Comparison of ENCODE assay signal across 4 cellular contexts in the genomic region with DNA sequence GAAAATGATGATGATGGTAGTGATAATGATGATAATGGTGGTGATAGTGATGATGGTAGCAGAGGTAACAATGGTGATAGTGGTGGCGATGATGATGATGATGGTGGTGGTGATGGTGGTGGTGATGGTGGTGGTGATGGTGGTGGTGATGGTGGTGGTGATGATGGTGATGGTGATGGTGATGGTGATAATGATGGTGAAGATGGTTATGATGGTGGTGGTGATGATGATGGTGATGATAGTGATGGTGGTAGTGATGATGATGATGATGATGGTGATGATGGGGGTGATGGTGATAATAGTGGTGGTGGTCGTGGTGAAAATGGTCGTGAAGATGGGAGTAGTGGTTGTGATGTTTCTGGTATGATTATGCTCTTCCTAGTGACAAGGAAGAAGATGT.
TF ChIP-seq lines count a peak whose summit lies in the region.

No MANE protein-coding gene starts in this region.

TF ChIP-seq in GM12891, 5 proteins besides CTCF, POLR2A, EP300 and RAD21:
- no peak for TF ChIP-seq POU2F2 (IDR thresholded peaks at IDR 0.05; ENCODE audit: low read depth, low read length)

TF ChIP-seq in HEK293, 187 proteins besides CTCF, POLR2A, EP300 and RAD21:
- TF ChIP-seq, protein P1, sequence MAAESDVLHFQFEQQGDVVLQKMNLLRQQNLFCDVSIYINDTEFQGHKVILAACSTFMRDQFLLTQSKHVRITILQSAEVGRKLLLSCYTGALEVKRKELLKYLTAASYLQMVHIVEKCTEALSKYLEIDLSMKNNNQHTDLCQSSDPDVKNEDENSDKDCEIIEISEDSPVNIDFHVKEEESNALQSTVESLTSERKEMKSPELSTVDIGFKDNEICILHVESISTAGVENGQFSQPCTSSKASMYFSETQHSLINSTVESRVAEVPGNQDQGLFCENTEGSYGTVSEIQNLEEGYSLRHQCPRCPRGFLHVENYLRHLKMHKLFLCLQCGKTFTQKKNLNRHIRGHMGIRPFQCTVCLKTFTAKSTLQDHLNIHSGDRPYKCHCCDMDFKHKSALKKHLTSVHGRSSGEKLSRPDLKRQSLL (tag by site-specific recombination; IDR thresholded peaks at IDR 0.05): no peak
- TF ChIP-seq ZNF155 (tag by site-specific recombination; IDR thresholded peaks at IDR 0.05): no peak
- TF ChIP-seq ZNF202 (tag by site-specific recombination; IDR thresholded peaks at IDR 0.05; ENCODE audit: borderline replicate concordance): no peak
- TF ChIP-seq, protein P2, sequence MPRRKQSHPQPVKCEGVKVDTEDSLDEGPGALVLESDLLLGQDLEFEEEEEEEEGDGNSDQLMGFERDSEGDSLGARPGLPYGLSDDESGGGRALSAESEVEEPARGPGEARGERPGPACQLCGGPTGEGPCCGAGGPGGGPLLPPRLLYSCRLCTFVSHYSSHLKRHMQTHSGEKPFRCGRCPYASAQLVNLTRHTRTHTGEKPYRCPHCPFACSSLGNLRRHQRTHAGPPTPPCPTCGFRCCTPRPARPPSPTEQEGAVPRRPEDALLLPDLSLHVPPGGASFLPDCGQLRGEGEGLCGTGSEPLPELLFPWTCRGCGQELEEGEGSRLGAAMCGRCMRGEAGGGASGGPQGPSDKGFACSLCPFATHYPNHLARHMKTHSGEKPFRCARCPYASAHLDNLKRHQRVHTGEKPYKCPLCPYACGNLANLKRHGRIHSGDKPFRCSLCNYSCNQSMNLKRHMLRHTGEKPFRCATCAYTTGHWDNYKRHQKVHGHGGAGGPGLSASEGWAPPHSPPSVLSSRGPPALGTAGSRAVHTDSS (tag by site-specific recombination; IDR thresholded peaks at IDR 0.05): peak; percentile 82
- no peak for TF ChIP-seq MZF1 (tag by site-specific recombination; IDR thresholded peaks at IDR 0.05; ENCODE audit: borderline replicate concordance)

TF ChIP-seq in IMR-90, 13 proteins besides CTCF, POLR2A, EP300 and RAD21:
- TF ChIP-seq CEBPB (IDR thresholded peaks at IDR 0.05; ENCODE audit: low read depth, low read length) (no peak), FOS (IDR thresholded peaks at IDR 0.05; ENCODE audit: low read depth, low read length) (no peak), CHD1 (IDR thresholded peaks at IDR 0.05; ENCODE audit: low read depth, low read length) (no peak), MXI1 (IDR thresholded peaks at IDR 0.05; ENCODE audit: borderline replicate concordance, low read depth, low read length) (no peak), MAZ (IDR thresholded peaks at IDR 0.05; ENCODE audit: borderline replicate concordance, low read depth, low read length) (no peak), SMC3 (IDR thresholded peaks at IDR 0.05; ENCODE audit: low read depth, low read length) (no peak), BHLHE40 (IDR thresholded peaks at IDR 0.05; ENCODE audit: low read depth, low read length) (no peak), MAFK (IDR thresholded peaks at IDR 0.05; ENCODE audit: low read depth, low read length) (no peak), RFX5 (IDR thresholded peaks at IDR 0.05; ENCODE audit: low read depth, low read length) (no peak)
- TF ChIP-seq, protein P3, sequence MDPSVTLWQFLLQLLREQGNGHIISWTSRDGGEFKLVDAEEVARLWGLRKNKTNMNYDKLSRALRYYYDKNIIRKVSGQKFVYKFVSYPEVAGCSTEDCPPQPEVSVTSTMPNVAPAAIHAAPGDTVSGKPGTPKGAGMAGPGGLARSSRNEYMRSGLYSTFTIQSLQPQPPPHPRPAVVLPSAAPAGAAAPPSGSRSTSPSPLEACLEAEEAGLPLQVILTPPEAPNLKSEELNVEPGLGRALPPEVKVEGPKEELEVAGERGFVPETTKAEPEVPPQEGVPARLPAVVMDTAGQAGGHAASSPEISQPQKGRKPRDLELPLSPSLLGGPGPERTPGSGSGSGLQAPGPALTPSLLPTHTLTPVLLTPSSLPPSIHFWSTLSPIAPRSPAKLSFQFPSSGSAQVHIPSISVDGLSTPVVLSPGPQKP (IDR thresholded peaks at IDR 0.05; ENCODE audit: borderline replicate concordance, low read depth, low read length): no peak

TF ChIP-seq in H1, 55 proteins besides CTCF, POLR2A, EP300 and RAD21:
- TF ChIP-seq, protein P4, sequence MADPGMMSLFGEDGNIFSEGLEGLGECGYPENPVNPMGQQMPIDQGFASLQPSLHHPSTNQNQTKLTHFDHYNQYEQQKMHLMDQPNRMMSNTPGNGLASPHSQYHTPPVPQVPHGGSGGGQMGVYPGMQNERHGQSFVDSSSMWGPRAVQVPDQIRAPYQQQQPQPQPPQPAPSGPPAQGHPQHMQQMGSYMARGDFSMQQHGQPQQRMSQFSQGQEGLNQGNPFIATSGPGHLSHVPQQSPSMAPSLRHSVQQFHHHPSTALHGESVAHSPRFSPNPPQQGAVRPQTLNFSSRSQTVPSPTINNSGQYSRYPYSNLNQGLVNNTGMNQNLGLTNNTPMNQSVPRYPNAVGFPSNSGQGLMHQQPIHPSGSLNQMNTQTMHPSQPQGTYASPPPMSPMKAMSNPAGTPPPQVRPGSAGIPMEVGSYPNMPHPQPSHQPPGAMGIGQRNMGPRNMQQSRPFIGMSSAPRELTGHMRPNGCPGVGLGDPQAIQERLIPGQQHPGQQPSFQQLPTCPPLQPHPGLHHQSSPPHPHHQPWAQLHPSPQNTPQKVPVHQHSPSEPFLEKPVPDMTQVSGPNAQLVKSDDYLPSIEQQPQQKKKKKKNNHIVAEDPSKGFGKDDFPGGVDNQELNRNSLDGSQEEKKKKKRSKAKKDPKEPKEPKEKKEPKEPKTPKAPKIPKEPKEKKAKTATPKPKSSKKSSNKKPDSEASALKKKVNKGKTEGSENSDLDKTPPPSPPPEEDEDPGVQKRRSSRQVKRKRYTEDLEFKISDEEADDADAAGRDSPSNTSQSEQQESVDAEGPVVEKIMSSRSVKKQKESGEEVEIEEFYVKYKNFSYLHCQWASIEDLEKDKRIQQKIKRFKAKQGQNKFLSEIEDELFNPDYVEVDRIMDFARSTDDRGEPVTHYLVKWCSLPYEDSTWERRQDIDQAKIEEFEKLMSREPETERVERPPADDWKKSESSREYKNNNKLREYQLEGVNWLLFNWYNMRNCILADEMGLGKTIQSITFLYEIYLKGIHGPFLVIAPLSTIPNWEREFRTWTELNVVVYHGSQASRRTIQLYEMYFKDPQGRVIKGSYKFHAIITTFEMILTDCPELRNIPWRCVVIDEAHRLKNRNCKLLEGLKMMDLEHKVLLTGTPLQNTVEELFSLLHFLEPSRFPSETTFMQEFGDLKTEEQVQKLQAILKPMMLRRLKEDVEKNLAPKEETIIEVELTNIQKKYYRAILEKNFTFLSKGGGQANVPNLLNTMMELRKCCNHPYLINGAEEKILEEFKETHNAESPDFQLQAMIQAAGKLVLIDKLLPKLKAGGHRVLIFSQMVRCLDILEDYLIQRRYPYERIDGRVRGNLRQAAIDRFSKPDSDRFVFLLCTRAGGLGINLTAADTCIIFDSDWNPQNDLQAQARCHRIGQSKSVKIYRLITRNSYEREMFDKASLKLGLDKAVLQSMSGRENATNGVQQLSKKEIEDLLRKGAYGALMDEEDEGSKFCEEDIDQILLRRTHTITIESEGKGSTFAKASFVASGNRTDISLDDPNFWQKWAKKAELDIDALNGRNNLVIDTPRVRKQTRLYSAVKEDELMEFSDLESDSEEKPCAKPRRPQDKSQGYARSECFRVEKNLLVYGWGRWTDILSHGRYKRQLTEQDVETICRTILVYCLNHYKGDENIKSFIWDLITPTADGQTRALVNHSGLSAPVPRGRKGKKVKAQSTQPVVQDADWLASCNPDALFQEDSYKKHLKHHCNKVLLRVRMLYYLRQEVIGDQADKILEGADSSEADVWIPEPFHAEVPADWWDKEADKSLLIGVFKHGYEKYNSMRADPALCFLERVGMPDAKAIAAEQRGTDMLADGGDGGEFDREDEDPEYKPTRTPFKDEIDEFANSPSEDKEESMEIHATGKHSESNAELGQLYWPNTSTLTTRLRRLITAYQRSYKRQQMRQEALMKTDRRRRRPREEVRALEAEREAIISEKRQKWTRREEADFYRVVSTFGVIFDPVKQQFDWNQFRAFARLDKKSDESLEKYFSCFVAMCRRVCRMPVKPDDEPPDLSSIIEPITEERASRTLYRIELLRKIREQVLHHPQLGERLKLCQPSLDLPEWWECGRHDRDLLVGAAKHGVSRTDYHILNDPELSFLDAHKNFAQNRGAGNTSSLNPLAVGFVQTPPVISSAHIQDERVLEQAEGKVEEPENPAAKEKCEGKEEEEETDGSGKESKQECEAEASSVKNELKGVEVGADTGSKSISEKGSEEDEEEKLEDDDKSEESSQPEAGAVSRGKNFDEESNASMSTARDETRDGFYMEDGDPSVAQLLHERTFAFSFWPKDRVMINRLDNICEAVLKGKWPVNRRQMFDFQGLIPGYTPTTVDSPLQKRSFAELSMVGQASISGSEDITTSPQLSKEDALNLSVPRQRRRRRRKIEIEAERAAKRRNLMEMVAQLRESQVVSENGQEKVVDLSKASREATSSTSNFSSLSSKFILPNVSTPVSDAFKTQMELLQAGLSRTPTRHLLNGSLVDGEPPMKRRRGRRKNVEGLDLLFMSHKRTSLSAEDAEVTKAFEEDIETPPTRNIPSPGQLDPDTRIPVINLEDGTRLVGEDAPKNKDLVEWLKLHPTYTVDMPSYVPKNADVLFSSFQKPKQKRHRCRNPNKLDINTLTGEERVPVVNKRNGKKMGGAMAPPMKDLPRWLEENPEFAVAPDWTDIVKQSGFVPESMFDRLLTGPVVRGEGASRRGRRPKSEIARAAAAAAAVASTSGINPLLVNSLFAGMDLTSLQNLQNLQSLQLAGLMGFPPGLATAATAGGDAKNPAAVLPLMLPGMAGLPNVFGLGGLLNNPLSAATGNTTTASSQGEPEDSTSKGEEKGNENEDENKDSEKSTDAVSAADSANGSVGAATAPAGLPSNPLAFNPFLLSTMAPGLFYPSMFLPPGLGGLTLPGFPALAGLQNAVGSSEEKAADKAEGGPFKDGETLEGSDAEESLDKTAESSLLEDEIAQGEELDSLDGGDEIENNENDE (IDR thresholded peaks at IDR 0.05; ENCODE audit: insufficient replicate concordance, low read length): no peak
- TF ChIP-seq RNF2 (IDR thresholded peaks at IDR 0.05; ENCODE audit: borderline replicate concordance, low read depth, low read length, missing control alignments, poor library complexity, severe bottlenecking): no peak
- no peak for TF ChIP-seq TAF1 (IDR thresholded peaks at IDR 0.05; ENCODE audit: low read depth, low read length)
- no peak for TF ChIP-seq POU5F1 (IDR thresholded peaks at IDR 0.05; ENCODE audit: low read depth, low read length)
- no peak for TF ChIP-seq CBX8 (IDR thresholded peaks at IDR 0.05; ENCODE audit: borderline replicate concordance, low read depth, low read length)
- no peak for TF ChIP-seq JUN (IDR thresholded peaks at IDR 0.05; ENCODE audit: low read depth, low read length)
- TF ChIP-seq SIRT6 (IDR thresholded peaks at IDR 0.05; ENCODE audit: low read length): no peak
- no peak for TF ChIP-seq KDM5A (IDR thresholded peaks at IDR 0.05; ENCODE audit: low read length)
- no peak for TF ChIP-seq KDM4A (IDR thresholded peaks at IDR 0.05; ENCODE audit: low read depth, low read length, severe bottlenecking)
- no peak for TF ChIP-seq HDAC2 (IDR thresholded peaks at IDR 0.05; ENCODE audit: borderline replicate concordance in 1 of 2, low read depth in 2 of 2, low read length in 2 of 2)
- TF ChIP-seq, protein P5, sequence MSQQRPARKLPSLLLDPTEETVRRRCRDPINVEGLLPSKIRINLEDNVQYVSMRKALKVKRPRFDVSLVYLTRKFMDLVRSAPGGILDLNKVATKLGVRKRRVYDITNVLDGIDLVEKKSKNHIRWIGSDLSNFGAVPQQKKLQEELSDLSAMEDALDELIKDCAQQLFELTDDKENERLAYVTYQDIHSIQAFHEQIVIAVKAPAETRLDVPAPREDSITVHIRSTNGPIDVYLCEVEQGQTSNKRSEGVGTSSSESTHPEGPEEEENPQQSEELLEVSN (IDR thresholded peaks at IDR 0.05): no peak
- TF ChIP-seq BCL11A (IDR thresholded peaks at IDR 0.05; ENCODE audit: low read depth in 2 of 2, low read length in 2 of 2): no peak
- TF ChIP-seq, protein P6, sequence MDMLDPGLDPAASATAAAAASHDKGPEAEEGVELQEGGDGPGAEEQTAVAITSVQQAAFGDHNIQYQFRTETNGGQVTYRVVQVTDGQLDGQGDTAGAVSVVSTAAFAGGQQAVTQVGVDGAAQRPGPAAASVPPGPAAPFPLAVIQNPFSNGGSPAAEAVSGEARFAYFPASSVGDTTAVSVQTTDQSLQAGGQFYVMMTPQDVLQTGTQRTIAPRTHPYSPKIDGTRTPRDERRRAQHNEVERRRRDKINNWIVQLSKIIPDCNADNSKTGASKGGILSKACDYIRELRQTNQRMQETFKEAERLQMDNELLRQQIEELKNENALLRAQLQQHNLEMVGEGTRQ (IDR thresholded peaks at IDR 0.05; ENCODE audit: low read length): no peak
- TF ChIP-seq TAF7 (optimal IDR thresholded peaks at IDR 0.05; ENCODE audit: borderline replicate concordance, low read depth, low read length): no peak
- TF ChIP-seq BRCA1 (IDR thresholded peaks at IDR 0.05; ENCODE audit: low read depth, low read length): no peak
- TF ChIP-seq TCF12 (IDR thresholded peaks at IDR 0.05; ENCODE audit: low read depth, low read length): no peak
